Comparison of ENCODE assay signal across 9 cellular contexts in the genomic region with DNA sequence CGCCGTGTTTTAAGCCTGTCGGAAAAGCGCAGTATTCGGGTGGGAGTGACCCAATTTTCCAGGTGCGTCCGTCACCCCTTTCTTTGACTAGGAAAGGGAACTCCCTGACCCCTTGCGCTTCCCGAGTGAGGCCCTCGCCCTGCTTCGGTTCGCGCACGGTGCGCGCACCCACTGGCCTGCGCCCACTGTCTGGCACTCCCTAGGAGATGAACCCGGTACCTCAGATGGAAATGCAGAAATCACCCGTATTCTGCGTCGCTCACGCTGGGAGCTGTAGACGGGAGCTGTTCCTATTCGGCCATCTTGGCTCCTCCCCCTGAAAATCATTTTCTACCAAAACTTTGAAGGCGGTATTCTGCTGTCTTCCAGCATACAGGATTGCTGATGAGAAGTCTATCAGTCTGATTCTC. TPM values are rescaled to one million over a fixed set of nuclear protein-coding genes. Genes with fewer than 3 reads are reported as not detected.
A peak's percentile ranks its signal among the peaks of the same experiment; 100 is the strongest.
DNase-seq lines count a peak whose midpoint lies in the region; ATAC-seq, FAIRE-seq and TF ChIP-seq lines count a peak whose summit lies in the region.
"Not testable (repeated sequence)": the region's sequence is repeated elsewhere in the genome, so short reads cannot be mapped to it uniquely, and the experiment has no call there.
"Had no signal": no experiment of that assay in that cellular context is flagged by ENCODE, and none has a peak within 500 bp of the region (broad histone marks: within the 10 kb centered on the region; RNA-seq: fewer than 3 reads in every experiment).

No MANE protein-coding gene starts in this region.

- H3F3A ChIP-seq in neural progenitor cell (ENCODE audit: low read depth), result not testable (repeated sequence)

- not testable (repeated sequence) for H3K27ac Mint-ChIP-seq in CD4-positive, alpha-beta T cell; T-helper 2 cell treated with Interferon-gamma antibody and Interleukin-4, amounts not matched to agents 5 μg/mL and 100 μg/mL, for 36 hours; neural progenitor cell

- H3K9me3 Mint-ChIP-seq in CD4-positive, alpha-beta T cell; T-helper 2 cell treated with Interferon-gamma antibody and Interleukin-4, amounts not matched to agents 5 μg/mL and 100 μg/mL, for 36 hours: not testable (repeated sequence)
- H3K9me3 Mint-ChIP-seq in neural progenitor cell, result peaks cover 12% of the 10 kb centered on the region

- CTCF ChIA-PET in CD4-positive, alpha-beta T cell (lab: Charles Lee); HEK293T (lab: Yijun Ruan, JAX); K562 (lab: Yijun Ruan, JAX; ENCODE audit: low intra/inter-chr PET ratio): not testable (repeated sequence)

- H3K4me1 Mint-ChIP-seq in CD4-positive, alpha-beta T cell (ENCODE audit: low read depth); T-helper 2 cell treated with Interferon-gamma antibody and Interleukin-4, amounts not matched to agents 5 μg/mL and 100 μg/mL, for 36 hours (ENCODE audit: low read depth): not testable (repeated sequence)
- H3K4me1 Mint-ChIP-seq in neural progenitor cell, result peaks cover 14% of the 10 kb centered on the region

- not testable (repeated sequence) for H3K9me1 ChIP-seq in K562 (ENCODE audit: control insufficient read depth, insufficient read depth, low read length)

- not testable (repeated sequence) for H3K27ac ChIP-seq in CD4-positive, alpha-beta T cell (ENCODE audit: low read depth, low read length); K562 (ENCODE audit: extremely low read depth, low read depth, low read length); iPS-20b (ENCODE audit: low read length); neural progenitor cell
- H3K27ac ChIP-seq in esophagus squamous epithelium, result peak overlapping the region in 2 of 4 donors; percentile 9 to 48

- H3K36me3 Mint-ChIP-seq in CD4-positive, alpha-beta T cell (ENCODE audit: low read depth); T-helper 2 cell treated with Interferon-gamma antibody and Interleukin-4, amounts not matched to agents 5 μg/mL and 100 μg/mL, for 36 hours (ENCODE audit: low read depth); neural progenitor cell: not testable (repeated sequence)

- not testable (repeated sequence) for H3K36me3 ChIP-seq in K562 (ENCODE audit: control insufficient read depth, insufficient read depth, low read length); esophagus squamous epithelium; iPS-20b (ENCODE audit: insufficient read depth, low read depth, low read length); neural progenitor cell

- intact Hi-C loops in CD4-positive, alpha-beta T cell (cut with DNase I, micrococcal nuclease); K562 (cut with micrococcal nuclease); esophagus squamous epithelium (cut with DNase I): not testable (repeated sequence)

- TF ChIP-seq RAD21 in K562 (CRISPR knock-in tag; conservative IDR thresholded peaks at IDR 0.05 in 1 of 2, IDR thresholded peaks at IDR 0.05 in 1 of 2), result not testable (repeated sequence)

- not testable (repeated sequence) for TF ChIP-seq EP300 in K562 (IDR thresholded peaks at IDR 0.05; ENCODE audit: low read length)

- not testable (repeated sequence) for H3K9me3 ChIP-seq in CD4-positive, alpha-beta T cell (ENCODE audit: control insufficient read depth, low read length); K562 (replicated peaks; ENCODE audit: control insufficient read depth, insufficient read depth, low read depth, low read length); esophagus squamous epithelium; iPS-20b (ENCODE audit: insufficient read depth, low read depth, low read length); neural progenitor cell (ENCODE audit: low read depth)

- H3K4me3 ChIP-seq in K562 (peak overlapping the region; percentile 31), esophagus squamous epithelium (peak overlapping the region in 3 of 4 donors; percentile 14 to 51 (median 45)), iPS-20b (ENCODE audit: low read length) (peak overlapping the region; percentile 31), neural progenitor cell (peak overlapping the region; percentile 52)

- WGBS in K562 (ENCODE audit: insufficient coverage, low coverage, missing lambda C conversion rate), result 22% methylated on average over 18 of the region's 25 CpGs
- WGBS in esophagus squamous epithelium, 2 donors, result 79 to 90% methylated on average over 10 to 24 of the region's 25 CpGs

- H2AFZ ChIP-seq in K562 (ENCODE audit: low read depth, low read length) (peak overlapping the region; percentile 74), neural progenitor cell (replicated peaks) (peak overlapping the region; percentile 83)

- FAIRE-seq in K562 (lab: Jason Lieb, UNC), result not testable (repeated sequence)

- TF ChIP-seq CTCF in CD4-positive, alpha-beta T cell (IDR thresholded peaks at IDR 0.05); K562 (IDR thresholded peaks at IDR 0.05 in 2 of 3, conservative IDR thresholded peaks at IDR 0.05 in 1 of 3; ENCODE audit: insufficient read depth in 2 of 3, low read depth in 1 of 3, low read length in 3 of 3); esophagus squamous epithelium (IDR thresholded peaks at IDR 0.05); neural progenitor cell (IDR thresholded peaks at IDR 0.05): not testable (repeated sequence)

- H3K27me3 Mint-ChIP-seq in CD4-positive, alpha-beta T cell, result peaks cover 41% of the 10 kb centered on the region
- not testable (repeated sequence) for H3K27me3 Mint-ChIP-seq in T-helper 2 cell treated with Interferon-gamma antibody and Interleukin-4, amounts not matched to agents 5 μg/mL and 100 μg/mL, for 36 hours (ENCODE audit: low read depth); neural progenitor cell (ENCODE audit: insufficient read depth, low read depth)

- not testable (repeated sequence) for DNase-seq in CD4-positive, alpha-beta T cell; T-helper 2 cell treated with Interferon-gamma antibody and Interleukin-4, amounts not matched to agents 5 μg/mL and 100 μg/mL, for 36 hours (ENCODE audit: low spot score); esophagus squamous epithelium (lab: John Stamatoyannopoulos, UW); neural progenitor cell (ENCODE audit: low spot score)
- DNase-seq in HEK293T (ENCODE audit: extremely low spot score) (peak; percentile 24), NCI-H2227 treated with DMSO at 0.1 percent for 48 hours (lab: John Stamatoyannopoulos, UW) (peak; percentile 20), K562 (ENCODE audit: extremely low read depth in 1 of 4, low spot score in 3 of 4) (peak in 2 of 4 experiments; percentile 6 to 8)

- ATAC-seq in CD4-positive, alpha-beta T cell (ENCODE audit: poor library complexity), result not testable (repeated sequence)
- peak; percentile 42; the same call in 1 of the 3 replicates for ATAC-seq in K562

- POLR2A ChIA-PET in CD4-positive, alpha-beta T cell (lab: Charles Lee); K562 (lab: Yijun Ruan, JAX): not testable (repeated sequence)
- POLR2A ChIA-PET in HEK293T (lab: Yijun Ruan, JAX), result interaction anchor here (0.7 to 1.5 kb wide), 3 partner anchors 21 to 40 kb away, joined by 3 to 4 read pairs (median 3); partner anchors contain the start of gene DNAJC13

- in situ Hi-C loops in K562 (cut with MboI), result loop anchor here (25.0 kb wide), 1 partner anchor 590 kb away; no protein-coding TSS in a partner anchor

- H3K4me2 ChIP-seq in K562 (ENCODE audit: insufficient read depth, low read length), result peak overlapping the region; percentile 25; the same call in 1 of the 2 replicates
- peak overlapping the region; percentile 79 for H3K4me2 ChIP-seq in neural progenitor cell

- not testable (repeated sequence) for H4K20me1 ChIP-seq in K562 (replicated peaks; ENCODE audit: control insufficient read depth, insufficient read depth, low read length); neural progenitor cell (ENCODE audit: low read depth)

- H3K9ac ChIP-seq in K562 (ENCODE audit: insufficient read depth in 1 of 2, low read depth in 2 of 2, low read length in 2 of 2); neural progenitor cell: not testable (repeated sequence)
- peak overlapping the region; percentile 37; the same call in 1 of the 2 replicates for H3K9ac ChIP-seq in iPS-20b (ENCODE audit: low read depth, low read length)

- not testable (repeated sequence) for H3K27me3 ChIP-seq in CD4-positive, alpha-beta T cell (ENCODE audit: control insufficient read depth, insufficient read depth, low read length); K562 (ENCODE audit: control insufficient read depth in 2 of 2, insufficient read depth in 2 of 2, low read length in 2 of 2); esophagus squamous epithelium; iPS-20b (ENCODE audit: insufficient read depth, low read length); neural progenitor cell

- not testable (repeated sequence) for H3K79me2 ChIP-seq in K562 (ENCODE audit: control insufficient read depth, insufficient read depth, low read length); neural progenitor cell (ENCODE audit: low read depth)

- H3K4me1 ChIP-seq in K562 (replicated peaks in 1 of 2; ENCODE audit: control insufficient read depth in 2 of 2, insufficient read depth in 2 of 2, low read length in 2 of 2); esophagus squamous epithelium: not testable (repeated sequence)
- H3K4me1 ChIP-seq in iPS-20b (ENCODE audit: insufficient read depth, low read length) (peaks cover 35% of the 10 kb centered on the region; the same call in 1 of the 2 replicates), neural progenitor cell (peaks cover 14% of the 10 kb centered on the region)

- TF ChIP-seq POLR2A in K562 (conservative IDR thresholded peaks at IDR 0.05); esophagus squamous epithelium (IDR thresholded peaks at IDR 0.05): not testable (repeated sequence)

- peak overlapping the region; percentile 77 for H3K4me3 Mint-ChIP-seq in CD4-positive, alpha-beta T cell
- peak overlapping the region; percentile 47 for H3K4me3 Mint-ChIP-seq in T-helper 2 cell treated with Interferon-gamma antibody and Interleukin-4, amounts not matched to agents 5 μg/mL and 100 μg/mL, for 36 hours
- peak overlapping the region; percentile 59 for H3K4me3 Mint-ChIP-seq in neural progenitor cell

- BruUV-seq in K562 (replicated peaks; lab: Mats Ljungman, UMichigan), result not testable (repeated sequence)

RNA-seq across cellular contexts. Expression of gene DNAJC13, which starts 40.4 kb away (rescaled TPM):
- 10 to 100 TPM; 13.5 to 14.3 TPM for total RNA-seq in CD4-positive, alpha-beta T cell
- total RNA-seq in K562 (2011; cell fraction: chromatin; rRNA removed; ENCODE audit: low replicate concordance), result 8.9 and 54.1 TPM in 2 replicates
- 5.3 and 11.8 TPM in 2 replicates for total RNA-seq in K562 (2011; cell fraction: nucleolus; rRNA removed)
- total RNA-seq in K562 (2011; cell fraction: nucleoplasm; rRNA removed), result 12.7 and 16.7 TPM in 2 replicates
- total RNA-seq in K562 (2014; rRNA removed) (7.9 and 8.3 TPM in 2 replicates), K562 (2014; rRNA removed; fragmentation: Illumina TruSeq; extraction: Trizol) (12.1 and 12.4 TPM in 2 replicates), K562 (2015; rRNA removed; fragmentation: Illumina TruSeq; extraction: Trizol) (14.5 and 17.1 TPM in 2 replicates), K562 (2021) (9.7 and 10.6 TPM in 2 replicates), esophagus squamous epithelium (10 to 100 TPM; 23.0 to 36.4 (median 25.9) TPM), neural progenitor cell (ENCODE audit: low replicate concordance) (35.7 and 36.3 TPM in 2 replicates)
- polyA plus RNA-seq in K562 (2011; rRNA removed) (8.4 and 10.2 TPM in 2 replicates), K562 (2014; fragmentation: Illumina TruSeq; extraction: Trizol) (8.4 and 11.6 TPM in 2 replicates), K562 (2014; fragmentation: Nextera tagmentation; extraction: Ambion mirVana) (1 to 10 TPM; 2.9 to 3.7 TPM), K562 (2014; rRNA removed) (5.8 and 6.4 TPM in 2 replicates)
- 2.4 and 3.8 TPM in 2 replicates for polyA plus RNA-seq in K562 (2011; cell fraction: cytosol; rRNA removed)
- polyA plus RNA-seq in K562 (2011; cell fraction: nucleus; rRNA removed), result 7.7 and 12.3 TPM in 2 replicates
- 5.6 and 6.2 TPM in 2 replicates for polyA plus RNA-seq in K562 (2012)
- polyA minus RNA-seq in K562 (2011; rRNA and poly(A)+ RNA removed), result 28.7 and 31.0 TPM in 2 replicates
- 7.0 and 17.2 TPM in 2 replicates for polyA minus RNA-seq in K562 (2011; cell fraction: cytosol; rRNA and poly(A)+ RNA removed)
- polyA minus RNA-seq in K562 (2011; cell fraction: nucleus; rRNA and poly(A)+ RNA removed), result 17.0 and 34.4 TPM in 2 replicates

RNA-seq across cellular contexts. Expression of gene ACP3, which starts 59.7 kb away (rescaled TPM):
- total RNA-seq in CD4-positive, alpha-beta T cell, result not detected
- not detected in 2 replicates for total RNA-seq in K562 (2011; cell fraction: chromatin; rRNA removed; ENCODE audit: low replicate concordance)
- not detected in 2 replicates for total RNA-seq in K562 (2011; cell fraction: nucleolus; rRNA removed)
- total RNA-seq in K562 (2011; cell fraction: nucleoplasm; rRNA removed), result not detected in 2 replicates
- total RNA-seq in K562 (2014; rRNA removed) (1.1 TPM in 1 of 2 replicates, not detected in the other), K562 (2014; rRNA removed; fragmentation: Illumina TruSeq; extraction: Trizol) (0.25 and 0.41 TPM in 2 replicates), K562 (2015; rRNA removed; fragmentation: Illumina TruSeq; extraction: Trizol) (0.33 and 0.49 TPM in 2 replicates), K562 (2021) (0.18 TPM in 2 replicates), esophagus squamous epithelium (10 to 100 TPM; 22.1 to 83.6 (median 40.5) TPM), neural progenitor cell (ENCODE audit: low replicate concordance) (not detected in 2 replicates)
- polyA plus RNA-seq in K562 (2011; rRNA removed) (0.08 and 0.22 TPM in 2 replicates), K562 (2014; fragmentation: Illumina TruSeq; extraction: Trizol) (0.08 and 0.21 TPM in 2 replicates), K562 (2014; fragmentation: Nextera tagmentation; extraction: Ambion mirVana) (under 1 TPM; 0.20 to 0.25 TPM), K562 (2014; rRNA removed) (0.19 and 0.43 TPM in 2 replicates)
- 0.22 and 0.35 TPM in 2 replicates for polyA plus RNA-seq in K562 (2011; cell fraction: cytosol; rRNA removed)
- polyA plus RNA-seq in K562 (2011; cell fraction: nucleus; rRNA removed), result 0.10 and 0.26 TPM in 2 replicates
- polyA plus RNA-seq in K562 (2012), result 0.36 and 0.44 TPM in 2 replicates
- 0.07 and 0.45 TPM in 2 replicates for polyA minus RNA-seq in K562 (2011; rRNA and poly(A)+ RNA removed)
- polyA minus RNA-seq in K562 (2011; cell fraction: cytosol; rRNA and poly(A)+ RNA removed), result not detected in 2 replicates
- not detected in 2 replicates for polyA minus RNA-seq in K562 (2011; cell fraction: nucleus; rRNA and poly(A)+ RNA removed)
- total RNA-seq: activated T-helper 17 cell treated with anti-CD3 and anti-CD28 coated beads, Interleukin-2, amount 50 U/mL, for 72 hours had no signal

Comparison
In these comparisons a context has a peak if more than half of its experiments do, and no peak if none do; other contexts are left out.
1. RNA of gene ACP3, which starts 59.7 kb away (total RNA-seq): 22.1 to 83.6 TPM in esophagus squamous epithelium; 0.18 to 1.1 TPM in K562, not detected in CD4-positive, alpha-beta T cell and not detected in neural progenitor cell; every median in the first group is over 10 times any median in the second.
2. Peak in every context shown above with its lines, with median percentiles within 50 percentile points of each other: H3K4me3 Mint-ChIP-seq and H3K4me3 ChIP-seq.